8 cellular contexts compared by ENCODE assay signal in the genomic region with DNA sequence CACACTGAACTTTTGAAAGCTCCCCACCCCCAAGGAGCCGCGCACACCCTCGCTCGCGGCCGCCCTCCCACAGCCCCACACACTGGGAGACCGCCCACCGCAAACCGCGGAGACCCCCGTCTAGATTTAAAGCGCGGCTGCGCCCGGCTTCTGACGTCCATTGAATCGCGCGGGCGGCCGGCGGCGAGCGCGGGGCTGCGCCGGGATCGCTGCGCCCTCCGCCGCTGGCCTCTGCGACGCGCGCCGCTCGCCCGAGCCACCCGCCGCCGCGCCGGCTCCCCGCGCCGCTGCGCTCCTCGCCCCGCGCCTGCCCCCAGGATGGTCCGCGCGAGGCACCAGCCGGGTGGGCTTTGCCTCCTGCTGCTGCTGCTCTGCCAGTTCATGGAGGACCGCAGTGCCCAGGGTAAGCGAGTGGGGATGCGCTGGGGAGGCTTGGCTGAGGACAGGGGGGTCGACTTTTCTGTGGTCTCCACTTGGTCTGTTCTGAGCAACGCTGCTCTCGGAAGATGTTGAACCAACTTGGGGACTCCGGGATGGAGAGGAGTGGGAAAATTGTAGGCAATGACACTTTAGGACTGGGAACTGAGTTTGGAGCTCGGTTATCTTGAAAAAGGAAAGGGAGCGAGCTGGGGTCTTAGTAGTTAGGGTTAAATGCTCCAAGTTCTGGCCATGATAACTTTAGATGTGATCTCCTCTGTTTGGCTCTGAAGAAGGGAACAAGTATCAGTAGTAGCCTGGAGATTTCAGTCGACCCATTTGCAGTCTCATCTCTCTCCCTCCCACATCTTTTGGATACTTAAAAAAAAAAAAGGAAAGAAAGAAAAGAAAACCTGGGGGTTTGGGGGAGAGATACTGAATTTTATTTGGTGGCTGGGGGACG. TPM values are rescaled to one million over a fixed set of nuclear protein-coding genes. Genes with fewer than 3 reads are reported as not detected.
DNase-seq lines count a peak whose midpoint lies in the region; ATAC-seq and TF ChIP-seq lines count a peak whose summit lies in the region.

A gene with protein sequence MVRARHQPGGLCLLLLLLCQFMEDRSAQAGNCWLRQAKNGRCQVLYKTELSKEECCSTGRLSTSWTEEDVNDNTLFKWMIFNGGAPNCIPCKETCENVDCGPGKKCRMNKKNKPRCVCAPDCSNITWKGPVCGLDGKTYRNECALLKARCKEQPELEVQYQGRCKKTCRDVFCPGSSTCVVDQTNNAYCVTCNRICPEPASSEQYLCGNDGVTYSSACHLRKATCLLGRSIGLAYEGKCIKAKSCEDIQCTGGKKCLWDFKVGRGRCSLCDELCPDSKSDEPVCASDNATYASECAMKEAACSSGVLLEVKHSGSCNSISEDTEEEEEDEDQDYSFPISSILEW (plus strand): TSS at position 156 of the 880 bp plus-strand sequence. CDS start 163 bp downstream, at position 319.

- peaks cover 67% of the 10 kb centered on the region for H3K27me3 Mint-ChIP-seq in activated CD4-positive, alpha-beta T cell treated with anti-CD3 and anti-CD28 coated beads, Interleukin-2, amount 10 ng/mL, durations not matched to agents 24 days and 14 days

- H3K4me1 ChIP-seq in SK-N-SH (ENCODE audit: control insufficient read depth in 1 of 2, insufficient read depth in 2 of 2, low read depth in 1 of 2, low read length in 1 of 2) (peaks cover 11 to 21% of the 10 kb centered on the region in 2 experiments; a peak in 3 of 4 replicates), mucosa of stomach (ENCODE audit: control insufficient read depth, insufficient read depth, low read length) (peaks cover 20% of the 10 kb centered on the region), aorta (ENCODE audit: control insufficient read depth in 1 of 2, insufficient read depth in 2 of 2, low read length in 2 of 2) (no peaks in the 10 kb centered on the region)

- H3K36me3 ChIP-seq in SK-N-SH (replicated peaks in 1 of 2; ENCODE audit: control insufficient read depth in 1 of 2, insufficient read depth in 2 of 2, low read length in 1 of 2), result peaks cover 9 to 26% of the 10 kb centered on the region in 2 experiments
- H3K36me3 ChIP-seq in mucosa of stomach (ENCODE audit: control insufficient read depth, insufficient read depth, low read length), result no peaks in the 10 kb centered on the region
- no peaks in the 10 kb centered on the region for H3K36me3 ChIP-seq in aorta (ENCODE audit: control insufficient read depth in 1 of 2, insufficient read depth in 2 of 2, low read length in 1 of 2)

- H3K4me3 Mint-ChIP-seq in activated CD4-positive, alpha-beta T cell treated with anti-CD3 and anti-CD28 coated beads, Interleukin-2, amount 10 ng/mL, durations not matched to agents 24 days and 14 days, result peak within 1 kb of the TSS; percentile 89

- H4K20me1 ChIP-seq in SK-N-SH (ENCODE audit: insufficient read depth), result no peaks in the 10 kb centered on the region

- peak within 1 kb of the TSS; percentile 98 for H3K9ac ChIP-seq in SK-N-SH
- H3K9ac ChIP-seq in mucosa of stomach (ENCODE audit: low read length), result peak within 1 kb of the TSS; percentile 65

- H3K9me3 ChIP-seq in SK-N-SH (no peaks in the 10 kb centered on the region), mucosa of stomach (ENCODE audit: control insufficient read depth, low read length) (no peaks in the 10 kb centered on the region), aorta (ENCODE audit: control insufficient read depth, low read length) (no peaks in the 10 kb centered on the region)

- intact Hi-C loops in activated CD4-positive, alpha-beta T cell treated with anti-CD3 and anti-CD28 coated beads, Interleukin-2, amount 10 ng/mL, durations not matched to agents 24 days and 14 days (cut with micrococcal nuclease), result loop anchor here (5.0 to 10.0 kb wide), 3 partner anchors 294 to 832 kb away; partner anchors contain the start of gene ARL15
- intact Hi-C loops in aorta (cut with DNase I), result loop anchor here in 1 of 2 donors (5.0 kb wide), 1 partner anchor 737 kb away; no protein-coding TSS in a partner anchor

- peak within 1 kb of the TSS in 1 of 2 experiments; percentile 99; a peak in 2 of 4 replicates for H3K27ac ChIP-seq in SK-N-SH (ENCODE audit: low read depth in 2 of 2, low read length in 1 of 2)
- H3K27ac ChIP-seq in aorta (ENCODE audit: low read depth in 1 of 2, low read length in 2 of 2), result peak within 1 kb of the TSS in 1 of 2 donors; percentile 14

- WGBS in SK-N-SH (ENCODE audit: low lambda C conversion rate), result under 1% methylated on average over 11 of the region's 65 CpGs
- 0 to 1% methylated on average over 55 to 65 of the region's 65 CpGs for WGBS in aorta, 2 donors

- CTCF ChIA-PET in SK-N-SH (lab: Yijun Ruan, JAX), result interaction anchor here (0.6 to 2.3 kb wide), 4 partner anchors 16 to 1028 kb away, joined by 3 to 9 read pairs (median 3); no protein-coding TSS in a partner anchor

- POLR2A ChIA-PET in SK-N-SH (lab: Yijun Ruan, JAX), result no interaction called here

- H3K4me1 Mint-ChIP-seq in activated CD4-positive, alpha-beta T cell treated with anti-CD3 and anti-CD28 coated beads, Interleukin-2, amount 10 ng/mL, durations not matched to agents 24 days and 14 days, result peaks cover 30% of the 10 kb centered on the region

- no peak for ATAC-seq in aorta (ENCODE audit: low FRiP score)

- in situ Hi-C loops in endometrial microvascular endothelial cells (cut with HindIII; ENCODE audit: inconsistent ontology term, low pct_unique_long_range_greater_than_20kb, low sequenced_read_pairs), result no loop called here

- peak; percentile 64 for DNase-seq in activated CD4-positive, alpha-beta T cell treated with anti-CD3 and anti-CD28 coated beads, Interleukin-2, amount 10 ng/mL, durations not matched to agents 24 days and 14 days
- DNase-seq in activated CD4-positive, alpha-beta T cell treated with anti-CD3 and anti-CD28 coated beads, Interleukin-2, amount 50 U/mL, for 1 hour, result no peak
- DNase-seq in SK-N-SH, result peak; percentile 75
- peak in 1 of 2 donors; percentile 76 for DNase-seq in aorta
- DNase-seq in midbrain (lab: John Stamatoyannopoulos, UW), result no peak
- DNase-seq in MV-4-11 (lab: John Stamatoyannopoulos, UW), result no peak

- H3K9me2 ChIP-seq in SK-N-SH, result no peaks in the 10 kb centered on the region

- H3F3A ChIP-seq in SK-N-SH (replicated peaks; ENCODE audit: insufficient read depth), result peaks cover 44% of the 10 kb centered on the region

- H3K79me2 ChIP-seq in SK-N-SH (ENCODE audit: insufficient read depth), result peaks cover 51% of the 10 kb centered on the region

- no peak for TF ChIP-seq CTCF in SK-N-SH (IDR thresholded peaks at IDR 0.05)

- H3K4me3 ChIP-seq in SK-N-SH (ENCODE audit: low read depth in 2 of 2, low read length in 1 of 2) (peak within 1 kb of the TSS; percentile 68 to 99), mucosa of stomach (ENCODE audit: low read length) (peak within 1 kb of the TSS; percentile 35), aorta (ENCODE audit: low read length in 2 of 2) (peak within 1 kb of the TSS; percentile 55 to 59)

- no peak for TF ChIP-seq RAD21 in SK-N-SH (IDR thresholded peaks at IDR 0.05; ENCODE audit: low read length)

- no peaks in the 10 kb centered on the region for H3K9me3 Mint-ChIP-seq in activated CD4-positive, alpha-beta T cell treated with anti-CD3 and anti-CD28 coated beads, Interleukin-2, amount 10 ng/mL, durations not matched to agents 24 days and 14 days

- peak within 1 kb of the TSS; percentile 83 for H3K4me2 ChIP-seq in SK-N-SH

- no peaks in the 10 kb centered on the region for H3K36me3 Mint-ChIP-seq in activated CD4-positive, alpha-beta T cell treated with anti-CD3 and anti-CD28 coated beads, Interleukin-2, amount 10 ng/mL, durations not matched to agents 24 days and 14 days (ENCODE audit: low read depth)

- H2AFZ ChIP-seq in SK-N-SH (ENCODE audit: low read depth), result peak within 1 kb of the TSS; percentile 78

- H3K27me3 ChIP-seq in SK-N-SH (ENCODE audit: insufficient read depth) (no peaks in the 10 kb centered on the region), mucosa of stomach (ENCODE audit: control insufficient read depth, insufficient read depth, low read length) (peaks cover 43% of the 10 kb centered on the region), aorta (ENCODE audit: control insufficient read depth in 1 of 2, insufficient read depth in 2 of 2, low read length in 1 of 2) (no peaks in the 10 kb centered on the region)

- peak within 1 kb of the TSS; percentile 6 for H3K27ac Mint-ChIP-seq in activated CD4-positive, alpha-beta T cell treated with anti-CD3 and anti-CD28 coated beads, Interleukin-2, amount 10 ng/mL, durations not matched to agents 24 days and 14 days

- TF ChIP-seq EP300 in SK-N-SH (IDR thresholded peaks at IDR 0.05; ENCODE audit: borderline replicate concordance in 1 of 2, low read depth in 1 of 2, low read length in 1 of 2), result no peak

TF ChIP-seq in SK-N-SH, 30 proteins besides CTCF, POLR2A, EP300 and RAD21:
- TF ChIP-seq TCF12 (IDR thresholded peaks at IDR 0.05) (no peak), MEF2A (IDR thresholded peaks at IDR 0.05; ENCODE audit: borderline replicate concordance, low read depth) (0 out of 2 replicates have a peak, but pooled peaks have one; percentile 6), USF1 (IDR thresholded peaks at IDR 0.05; ENCODE audit: borderline replicate concordance, low read depth) (peak; percentile 43; the same call in 1 of the 2 replicates), POLR2AphosphoS5 (IDR thresholded peaks at IDR 0.05; ENCODE audit: low read depth, low read length) (0 out of 2 replicates have a peak, but pooled peaks have one; percentile 24), SIN3A (IDR thresholded peaks at IDR 0.05; ENCODE audit: borderline replicate concordance, low read depth, low read length) (0 out of 2 replicates have a peak, but pooled peaks have one; percentile 10), MXI1 (IDR thresholded peaks at IDR 0.05; ENCODE audit: low read depth, low read length) (no peak)

RNA-seq across cellular contexts. Expression of the gene that starts here (rescaled TPM):
- 0.33 and 0.75 TPM in 2 replicates for total RNA-seq in activated CD4-positive, alpha-beta T cell treated with anti-CD3 and anti-CD28 coated beads, Interleukin-2, amount 10 ng/mL, durations not matched to agents 24 days and 14 days
- polyA plus RNA-seq in SK-N-SH (2012; rRNA removed), result 157 and 162 TPM in 2 replicates
- polyA plus RNA-seq in SK-N-SH (2012; cell fraction: cytosol; rRNA removed), result 154 and 175 TPM in 2 replicates
- 202 and 227 TPM in 2 replicates for polyA plus RNA-seq in SK-N-SH (2012; cell fraction: nucleus; rRNA removed)
- 51.8 TPM for total RNA-seq in endometrial microvascular endothelial cells (ENCODE audit: inconsistent ontology term)
- total RNA-seq in aorta, result 10 to 100 TPM in 1 of 2 donors, 1 to 10 TPM in 1; 6.1 to 16.8 TPM
- polyA plus RNA-seq in aorta, result 1 to 10 TPM; 1.8 to 7.5 TPM

Comparison
In these comparisons a context has a peak if more than half of its experiments do, and no peak if none do; other contexts are left out.
1. RNA of the gene that starts here (polyA plus RNA-seq): 154 to 227 TPM in SK-N-SH; 1.8 to 7.5 TPM in aorta; every median in the first group is over 10 times any median in the second.
2. Peak in DNase-seq in activated CD4-positive, alpha-beta T cell treated with anti-CD3 and anti-CD28 coated beads, Interleukin-2, amount 10 ng/mL, durations not matched to agents 24 days and 14 days; RNA of the gene not detected or under 1 TPM.
3. Peak in every context shown above with its lines, with median percentiles within 50 percentile points of each other: H3K4me3 ChIP-seq.